In genomic region chr17:38424297-38424972, GRCh38 we compare ENCODE assay signal across 15 cellular contexts. TPM values are rescaled to one million over a fixed set of nuclear protein-coding genes. Genes with fewer than 3 reads are reported as not detected.
DNase-seq lines count a peak whose midpoint lies in the region; ATAC-seq and TF ChIP-seq lines count a peak whose summit lies in the region.
"Had no signal": no experiment of that assay in that cellular context is flagged by ENCODE, and none has a peak within 500 bp of the region (broad histone marks: within the 10 kb centered on the region; RNA-seq: fewer than 3 reads in every experiment).

No MANE protein-coding gene starts in this region.

- peak overlapping the region in 3 of 4 donors; percentile 84 to 99 (median 94) for H3K27ac ChIP-seq in tibial nerve
- H3K27ac ChIP-seq in hepatocyte: no peak overlapping the region
- no peak overlapping the region for H3K27ac ChIP-seq in OCI-LY7 (ENCODE audit: low read depth, low read length, poor library complexity, severe bottlenecking)
- H3K27ac ChIP-seq: psoas muscle had no signal

- CTCF ChIA-PET in OCI-LY7 (lab: Charles Lee; ENCODE audit: unreplicated experiment): no interaction called here

- no peaks in the 10 kb centered on the region for H3K36me3 Mint-ChIP-seq in dendritic cell treated with granulocyte-macrophage colony-stimulating factor and Interleukin-4, amounts not matched to agents 40 ng/mL and 50 ng/mL, for 4 days (ENCODE audit: low read depth)

- TF ChIP-seq CTCF in mucosa of descending colon (IDR thresholded peaks at IDR 0.05) (no peak), tibial nerve (IDR thresholded peaks at IDR 0.05) (no peak), hepatocyte (IDR thresholded peaks at IDR 0.05; ENCODE audit: poor library complexity) (no peak), OCI-LY7 (conservative IDR thresholded peaks at IDR 0.05; ENCODE audit: low read length) (no peak), GM13977 (IDR thresholded peaks at IDR 0.05; ENCODE audit: extremely low read depth, insufficient read depth, missing control alignments) (no peak)

- no peak overlapping the region for H3K4me3 Mint-ChIP-seq in dendritic cell treated with granulocyte-macrophage colony-stimulating factor and Interleukin-4, amounts not matched to agents 40 ng/mL and 50 ng/mL, for 4 days
- H3K4me3 Mint-ChIP-seq: activated CD4-positive, alpha-beta T cell treated with anti-CD3 and anti-CD28 coated beads, Interleukin-2, amount 10 ng/mL, durations not matched to agents 24 days and 14 days; B cell; stimulated activated naive CD8-positive, alpha-beta T cell treated with anti-CD3 and anti-CD28 coated beads, Interleukin-15, amount 100 ng/mL, for 72 hours had no signal

- no TSS peak for BruUV-seq in OCI-LY7 (replicated peaks; lab: Mats Ljungman, UMichigan)

- H3K4me3 ChIP-seq in mucosa of descending colon (no peak overlapping the region), tibial nerve (no peak overlapping the region), hepatocyte (no peak overlapping the region), OCI-LY7 (ENCODE audit: low read depth, low read length, poor library complexity, severe bottlenecking) (no peak overlapping the region)
- H3K4me3 ChIP-seq: MG63, psoas muscle had no signal

- H2AFZ ChIP-seq in hepatocyte (no peak overlapping the region), OCI-LY7 (ENCODE audit: low read length) (no peak overlapping the region)

- in situ Hi-C loops in GM13977 (cut with MboI; ENCODE audit: low pct_unique_long_range_greater_than_20kb, low sequenced_read_pairs, unreplicated experiment): no loop called here

- no peak for TF ChIP-seq EP300 in tibial nerve (IDR thresholded peaks at IDR 0.05)

- TF ChIP-seq POLR2A in tibial nerve (IDR thresholded peaks at IDR 0.05): no peak

- H3K9me3 Mint-ChIP-seq in dendritic cell treated with granulocyte-macrophage colony-stimulating factor and Interleukin-4, amounts not matched to agents 40 ng/mL and 50 ng/mL, for 4 days: no peaks in the 10 kb centered on the region
- H3K9me3 Mint-ChIP-seq: activated CD4-positive, alpha-beta T cell treated with anti-CD3 and anti-CD28 coated beads, Interleukin-2, amount 10 ng/mL, durations not matched to agents 24 days and 14 days; naive thymus-derived CD8-positive, alpha-beta T cell; stimulated activated naive CD8-positive, alpha-beta T cell treated with anti-CD3 and anti-CD28 coated beads, Interleukin-15, amount 100 ng/mL, for 72 hours had no signal

- no peaks in the 10 kb centered on the region for H3K36me3 ChIP-seq in mucosa of descending colon (ENCODE audit: low read depth)
- H3K36me3 ChIP-seq in tibial nerve: no peaks in the 10 kb centered on the region
- H3K36me3 ChIP-seq in hepatocyte (replicated peaks; ENCODE audit: insufficient read depth, low read depth): no peaks in the 10 kb centered on the region
- no peaks in the 10 kb centered on the region for H3K36me3 ChIP-seq in OCI-LY7 (ENCODE audit: insufficient read depth, low read length)

- H3K79me2 ChIP-seq in hepatocyte (no peaks in the 10 kb centered on the region), OCI-LY7 (ENCODE audit: insufficient read depth, low read depth, low read length) (no peaks in the 10 kb centered on the region)

- H3K9me2 ChIP-seq in hepatocyte (replicated peaks; ENCODE audit: insufficient read depth) (no peaks in the 10 kb centered on the region), OCI-LY7 (ENCODE audit: insufficient read depth, low read length) (no peaks in the 10 kb centered on the region)

- peaks cover 0 to 8% of the 10 kb centered on the region in 2 donors for H3K27me3 ChIP-seq in tibial nerve
- H3K27me3 ChIP-seq in hepatocyte: peaks cover 21% of the 10 kb centered on the region
- H3K27me3 ChIP-seq: MG63 had no signal

- 63 to 70% methylated on average over 6 of the region's 6 CpGs for WGBS in tibial nerve, 2 donors
- 88% methylated on average over 6 of the region's 6 CpGs for WGBS in hepatocyte (ENCODE audit: low lambda C conversion rate, missing lambda C conversion rate)

- intact Hi-C loops in dendritic cell treated with granulocyte-macrophage colony-stimulating factor and Interleukin-4, amounts not matched to agents 40 ng/mL and 50 ng/mL, for 4 days (cut with micrococcal nuclease): loop anchor here (10.0 kb wide), 1 partner anchor 240 kb away; no protein-coding TSS in a partner anchor
- intact Hi-C loops in mucosa of descending colon (cut with DNase I, micrococcal nuclease): loop anchor here in 1 of 2 donors (10.0 kb wide), 1 partner anchor 60 kb away; no protein-coding TSS in a partner anchor
- intact Hi-C loops in OCI-LY7 (cut with micrococcal nuclease; ENCODE audit: unreplicated experiment): loop anchor here (10.0 kb wide), 1 partner anchor 240 kb away; no protein-coding TSS in a partner anchor

- H3K4me1 ChIP-seq in mucosa of descending colon (ENCODE audit: low read depth): peaks cover 11% of the 10 kb centered on the region
- peaks cover 0 to 82% (median 53%) of the 10 kb centered on the region in 4 donors for H3K4me1 ChIP-seq in tibial nerve
- H3K4me1 ChIP-seq in hepatocyte (ENCODE audit: insufficient read depth): peaks cover 30% of the 10 kb centered on the region
- peaks cover 57% of the 10 kb centered on the region for H3K4me1 ChIP-seq in OCI-LY7 (ENCODE audit: insufficient read depth, low read length, poor library complexity, severe bottlenecking)

- H3K4me2 ChIP-seq in hepatocyte (no peak overlapping the region), OCI-LY7 (ENCODE audit: low read length) (no peak overlapping the region)

- H3K27ac Mint-ChIP-seq in dendritic cell treated with granulocyte-macrophage colony-stimulating factor and Interleukin-4, amounts not matched to agents 40 ng/mL and 50 ng/mL, for 4 days: peak overlapping the region; percentile 4
- H3K27ac Mint-ChIP-seq: activated CD4-positive, alpha-beta T cell treated with anti-CD3 and anti-CD28 coated beads, Interleukin-2, amount 10 ng/mL, durations not matched to agents 24 days and 14 days had no signal

- POLR2A ChIA-PET in OCI-LY7 (lab: Charles Lee): interaction anchor here (0.8 kb wide), 1 partner anchor 61 kb away, joined by 4 read pairs; no protein-coding TSS in a partner anchor

- DNase-seq in NCI-H226: peak; percentile 31
- DNase-seq in mucosa of descending colon: no peak
- no peak for DNase-seq in tibial nerve (ENCODE audit: low spot score in 2 of 2)
- no peak for DNase-seq in hepatocyte (ENCODE audit: low spot score)
- no peak for DNase-seq in OCI-LY7 (ENCODE audit: low spot score)
- DNase-seq in GM13977 (ENCODE audit: low spot score): no peak
- DNase-seq: DMS 273 treated with DMSO at 0.1 percent for 48 hours, NCI-H187 treated with DMSO at 0.1 percent for 48 hours had no signal

- H3K27me3 Mint-ChIP-seq in dendritic cell treated with granulocyte-macrophage colony-stimulating factor and Interleukin-4, amounts not matched to agents 40 ng/mL and 50 ng/mL, for 4 days: peaks cover 77% of the 10 kb centered on the region

- H4K20me1 ChIP-seq in hepatocyte (ENCODE audit: insufficient read depth, poor library complexity, severe bottlenecking): no peaks in the 10 kb centered on the region
- H4K20me1 ChIP-seq in OCI-LY7 (ENCODE audit: insufficient read depth, low read length): no peaks in the 10 kb centered on the region

- no peaks in the 10 kb centered on the region for H3K9me3 ChIP-seq in mucosa of descending colon
- no peaks in the 10 kb centered on the region for H3K9me3 ChIP-seq in tibial nerve
- H3K9me3 ChIP-seq in hepatocyte (ENCODE audit: low read depth): no peaks in the 10 kb centered on the region
- H3K9me3 ChIP-seq in OCI-LY7 (ENCODE audit: low read length): no peaks in the 10 kb centered on the region
- H3K9me3 ChIP-seq: MG63, psoas muscle had no signal

- H3K4me1 Mint-ChIP-seq in dendritic cell treated with granulocyte-macrophage colony-stimulating factor and Interleukin-4, amounts not matched to agents 40 ng/mL and 50 ng/mL, for 4 days (ENCODE audit: low read depth): peaks cover 39% of the 10 kb centered on the region

- peak; percentile 21 for ATAC-seq in mucosa of descending colon

RNA-seq across cellular contexts. Expression of gene ARHGAP23, which starts 3.8 kb away (rescaled TPM):
- total RNA-seq in mucosa of descending colon: 10 to 100 TPM in 2 of 3 donors, 1 to 10 TPM in 1; 6.1 to 44.6 (median 12.6) TPM
- total RNA-seq in tibial nerve: 10 to 100 TPM; 41.0 to 80.7 (median 65.7) TPM
- total RNA-seq in hepatocyte: 7.3 and 16.0 TPM in 2 replicates
- polyA plus RNA-seq in hepatocyte: 30.0 and 32.8 TPM in 2 replicates
- 18.6 and 25.4 TPM in 2 replicates for total RNA-seq in OCI-LY7 (2014; rRNA removed; shearing (Covaris generic))
- total RNA-seq in OCI-LY7 (2022): 14.6 and 16.3 TPM in 2 replicates
- total RNA-seq: naive thymus-derived CD8-positive, alpha-beta T cell had no signal

Comparison
In these comparisons a context has a peak if more than half of its experiments do, and no peak if none do; other contexts are left out.
1. H3K27ac ChIP-seq: peak in tibial nerve (3 of 4); none in hepatocyte (single experiment) and OCI-LY7 (single experiment).